ENCODE assay signal across 8 cellular contexts in genomic region chr19:45769821-45770191, GRCh38. TPM values are rescaled to one million over a fixed set of nuclear protein-coding genes. Genes with fewer than 3 reads are reported as not detected.
DNase-seq lines count a peak whose midpoint lies in the region; ATAC-seq and TF ChIP-seq lines count a peak whose summit lies in the region.

No MANE protein-coding gene starts in this region.

- peak overlapping the region; percentile 43 to 68 for H3K4me3 ChIP-seq in left lung

- no peaks in the 10 kb centered on the region for H3K9me3 ChIP-seq in left lung

- DNase-seq in A172 (ENCODE audit: low spot score), result peak; percentile 31
- DNase-seq in RWPE1 (ENCODE audit: low spot score), result no peak
- DNase-seq in caudate nucleus (lab: John Stamatoyannopoulos, UW), result peak in 40 of 61 donors; percentile 37 to 84 (median 69)
- DNase-seq in left lung, result peak; percentile 55 to 75
- DNase-seq in kidney glomerular epithelial cell (lab: John Stamatoyannopoulos, UW), result no peak
- no peak for DNase-seq in NCI-H1694 treated with DMSO at 0.1 percent for 48 hours (lab: John Stamatoyannopoulos, UW)

- peaks cover 0 to 13% of the 10 kb centered on the region in 2 donors for H3K36me3 ChIP-seq in left lung

- peak overlapping the region; percentile 85 for H3K4me3 Mint-ChIP-seq in stimulated activated memory B cell treated with anti-CD40 and anti-IgM and Interleukin-4, amounts not matched to agents 10 μg/mL and 1 μg/mL and 100 μg/mL, for 72 hours

- intact Hi-C loops in left lung (cut with DNase I), result no loop called here

- peaks cover 42% of the 10 kb centered on the region for H3K4me1 Mint-ChIP-seq in stimulated activated memory B cell treated with anti-CD40 and anti-IgM and Interleukin-4, amounts not matched to agents 10 μg/mL and 1 μg/mL and 100 μg/mL, for 72 hours

- CTCF ChIA-PET in RWPE1 (lab: Yijun Ruan, JAX), result interaction anchor here (0.6 to 2.9 kb wide), 14 partner anchors 9 to 1571 kb away, joined by 3 to 41 read pairs (median 4); partner anchors contain the start of genes DMPK and DMWD

- TF ChIP-seq CTCF in RWPE1 (conservative IDR thresholded peaks at IDR 0.05; ENCODE audit: low read depth) (no peak), left lung (IDR thresholded peaks at IDR 0.05) (no peak)

- peaks cover 16 to 54% of the 10 kb centered on the region in 2 donors for H3K4me1 ChIP-seq in left lung

- POLR2A ChIA-PET in RWPE1 (lab: Yijun Ruan, JAX; ENCODE audit: low non-redundant PET), result interaction anchor here (0.6 to 1.9 kb wide), 4 partner anchors 12 to 146 kb away, joined by 4 to 27 read pairs (median 5); partner anchors contain the start of genes DMPK, QPCTL and SNRPD2

- ATAC-seq in GM18907 (IDR thresholded peaks at IDR 0.05; ENCODE audit: unreplicated experiment) (peak; percentile 12), left lung (peak; percentile 1)
- ATAC-seq in stimulated activated memory B cell treated with anti-CD40 and anti-IgM and Interleukin-4, amounts not matched to agents 10 μg/mL and 1 μg/mL and 100 μg/mL, for 72 hours, result peak; percentile 52

- peaks cover 27% of the 10 kb centered on the region for H3K27me3 Mint-ChIP-seq in stimulated activated memory B cell treated with anti-CD40 and anti-IgM and Interleukin-4, amounts not matched to agents 10 μg/mL and 1 μg/mL and 100 μg/mL, for 72 hours

- peak overlapping the region; percentile 79 for H3K27ac Mint-ChIP-seq in stimulated activated memory B cell treated with anti-CD40 and anti-IgM and Interleukin-4, amounts not matched to agents 10 μg/mL and 1 μg/mL and 100 μg/mL, for 72 hours

- peaks cover 0 to 100% of the 10 kb centered on the region in 2 donors for H3K27me3 ChIP-seq in left lung

- H3K27ac ChIP-seq in RWPE1, result peak overlapping the region; percentile 98
- peak overlapping the region; percentile 97 for H3K27ac ChIP-seq in caudate nucleus (ENCODE audit: low read depth, low read length)
- H3K27ac ChIP-seq in left lung, result peak overlapping the region; percentile 77 to 94

- H3K36me3 Mint-ChIP-seq in stimulated activated memory B cell treated with anti-CD40 and anti-IgM and Interleukin-4, amounts not matched to agents 10 μg/mL and 1 μg/mL and 100 μg/mL, for 72 hours, result no peaks in the 10 kb centered on the region

- no peaks in the 10 kb centered on the region for H3K9me3 Mint-ChIP-seq in stimulated activated memory B cell treated with anti-CD40 and anti-IgM and Interleukin-4, amounts not matched to agents 10 μg/mL and 1 μg/mL and 100 μg/mL, for 72 hours

RNA-seq across cellular contexts. Expression of gene SIX5, which starts 0.8 kb away (rescaled TPM):
- total RNA-seq in A172 (2014; rRNA removed; shearing (Covaris generic)), result 9.5 and 14.5 TPM in 2 replicates
- total RNA-seq in left lung, result 10 to 100 TPM; 14.0 to 21.7 TPM

RNA-seq across cellular contexts. Expression of gene DMPK, which starts 12.5 kb away (rescaled TPM):
- total RNA-seq in A172 (2014; rRNA removed; shearing (Covaris generic)), result 25.1 and 30.5 TPM in 2 replicates
- total RNA-seq in left lung, result 10 to 100 TPM; 44.6 to 50.0 TPM

RNA-seq across cellular contexts. Expression of gene DMWD, which starts 22.8 kb away (rescaled TPM):
- total RNA-seq in A172 (2014; rRNA removed; shearing (Covaris generic)), result 14.8 and 27.0 TPM in 2 replicates
- 10 to 100 TPM; 49.0 to 49.3 TPM for total RNA-seq in left lung

RNA-seq across cellular contexts. Expression of gene MEIOSIN, which starts 36.6 kb away (rescaled TPM):
- total RNA-seq in A172 (2014; rRNA removed; shearing (Covaris generic)), result not detected in 2 replicates
- total RNA-seq in left lung, result not detected

RNA-seq across cellular contexts. Expression of gene FBXO46, which starts 39.1 kb away (rescaled TPM):
- 2.4 and 3.0 TPM in 2 replicates for total RNA-seq in A172 (2014; rRNA removed; shearing (Covaris generic))
- total RNA-seq in left lung, result 10 to 100 TPM; 16.6 to 18.4 TPM

Comparison
In these comparisons a context has a peak if more than half of its experiments do, and no peak if none do; other contexts are left out.
1. DNase-seq: peak in A172 (single experiment), caudate nucleus (40 of 61) and left lung (2 of 2); none in RWPE1 (single experiment), kidney glomerular epithelial cell (single experiment) and NCI-H1694 treated with DMSO at 0.1 percent for 48 hours (single experiment).
2. ATAC-seq: peak in every context shown above with its lines; median percentile 52 in stimulated activated memory B cell treated with anti-CD40 and anti-IgM and Interleukin-4, amounts not matched to agents 10 μg/mL and 1 μg/mL and 100 μg/mL, for 72 hours; 12 in GM18907; 1 in left lung.
3. Peak in every context shown above with its lines, with median percentiles within 50 percentile points of each other: H3K27ac ChIP-seq.